ENCODE assay signal across 1 cellular context in the genomic region with DNA sequence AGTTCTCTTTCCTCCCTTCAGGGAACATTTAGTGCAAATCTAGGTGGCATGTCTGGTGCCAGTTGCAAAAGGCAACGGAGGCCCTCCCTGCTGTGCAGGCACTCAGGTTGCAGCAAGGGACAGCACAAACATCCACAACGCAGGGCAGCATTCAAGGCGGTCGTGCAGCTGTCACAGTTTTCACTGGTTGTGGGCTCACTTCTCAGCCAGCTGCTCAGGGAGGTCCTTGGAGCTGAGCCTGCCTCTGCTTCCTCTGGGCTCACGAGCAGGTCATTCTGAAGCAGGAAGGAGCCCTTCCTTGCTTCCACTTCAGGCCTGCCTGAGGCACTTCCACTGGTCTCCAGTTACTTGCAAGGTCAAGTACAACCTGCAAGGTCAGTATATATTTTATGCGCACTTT.
TF ChIP-seq lines count a peak whose summit lies in the region.

No MANE protein-coding gene starts in this region.

TF ChIP-seq in WTC11, 78 proteins besides CTCF, POLR2A, EP300 and RAD21 (continued from another document):
- TF ChIP-seq, protein P1, sequence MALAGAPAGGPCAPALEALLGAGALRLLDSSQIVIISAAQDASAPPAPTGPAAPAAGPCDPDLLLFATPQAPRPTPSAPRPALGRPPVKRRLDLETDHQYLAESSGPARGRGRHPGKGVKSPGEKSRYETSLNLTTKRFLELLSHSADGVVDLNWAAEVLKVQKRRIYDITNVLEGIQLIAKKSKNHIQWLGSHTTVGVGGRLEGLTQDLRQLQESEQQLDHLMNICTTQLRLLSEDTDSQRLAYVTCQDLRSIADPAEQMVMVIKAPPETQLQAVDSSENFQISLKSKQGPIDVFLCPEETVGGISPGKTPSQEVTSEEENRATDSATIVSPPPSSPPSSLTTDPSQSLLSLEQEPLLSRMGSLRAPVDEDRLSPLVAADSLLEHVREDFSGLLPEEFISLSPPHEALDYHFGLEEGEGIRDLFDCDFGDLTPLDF (CRISPR knock-in tag; IDR thresholded peaks at IDR 0.05): no peak
- TF ChIP-seq FOXP1 (CRISPR knock-in tag; IDR thresholded peaks at IDR 0.05; ENCODE audit: borderline replicate concordance) (no peak), HMGA2 (CRISPR knock-in tag; IDR thresholded peaks at IDR 0.05) (no peak), GRHL2 (CRISPR knock-in tag; IDR thresholded peaks at IDR 0.05; ENCODE audit: insufficient replicate concordance, severe bottlenecking) (no peak), RELA (CRISPR knock-in tag; IDR thresholded peaks at IDR 0.05; ENCODE audit: borderline replicate concordance) (no peak), NR1H2 (CRISPR knock-in tag; IDR thresholded peaks at IDR 0.05) (no peak), TP53 (CRISPR knock-in tag; IDR thresholded peaks at IDR 0.05) (no peak), TCF7 (CRISPR knock-in tag; IDR thresholded peaks at IDR 0.05; ENCODE audit: low read depth) (no peak), NR2C2 (CRISPR knock-in tag; IDR thresholded peaks at IDR 0.05) (no peak)
- TF ChIP-seq, protein P2, sequence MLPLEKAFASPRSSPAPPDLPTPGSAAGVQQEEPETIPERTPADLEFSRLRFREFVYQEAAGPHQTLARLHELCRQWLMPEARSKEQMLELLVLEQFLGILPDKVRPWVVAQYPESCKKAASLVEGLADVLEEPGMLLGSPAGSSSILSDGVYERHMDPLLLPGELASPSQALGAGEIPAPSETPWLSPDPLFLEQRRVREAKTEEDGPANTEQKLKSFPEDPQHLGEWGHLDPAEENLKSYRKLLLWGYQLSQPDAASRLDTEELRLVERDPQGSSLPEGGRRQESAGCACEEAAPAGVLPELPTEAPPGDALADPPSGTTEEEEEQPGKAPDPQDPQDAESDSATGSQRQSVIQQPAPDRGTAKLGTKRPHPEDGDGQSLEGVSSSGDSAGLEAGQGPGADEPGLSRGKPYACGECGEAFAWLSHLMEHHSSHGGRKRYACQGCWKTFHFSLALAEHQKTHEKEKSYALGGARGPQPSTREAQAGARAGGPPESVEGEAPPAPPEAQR (CRISPR knock-in tag; IDR thresholded peaks at IDR 0.05): no peak
- TF ChIP-seq, protein P3, sequence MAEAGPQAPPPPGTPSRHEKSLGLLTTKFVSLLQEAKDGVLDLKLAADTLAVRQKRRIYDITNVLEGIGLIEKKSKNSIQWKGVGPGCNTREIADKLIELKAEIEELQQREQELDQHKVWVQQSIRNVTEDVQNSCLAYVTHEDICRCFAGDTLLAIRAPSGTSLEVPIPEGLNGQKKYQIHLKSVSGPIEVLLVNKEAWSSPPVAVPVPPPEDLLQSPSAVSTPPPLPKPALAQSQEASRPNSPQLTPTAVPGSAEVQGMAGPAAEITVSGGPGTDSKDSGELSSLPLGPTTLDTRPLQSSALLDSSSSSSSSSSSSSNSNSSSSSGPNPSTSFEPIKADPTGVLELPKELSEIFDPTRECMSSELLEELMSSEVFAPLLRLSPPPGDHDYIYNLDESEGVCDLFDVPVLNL (CRISPR knock-in tag; IDR thresholded peaks at IDR 0.05; ENCODE audit: borderline replicate concordance, low read depth): no peak
- TF ChIP-seq, protein P4, sequence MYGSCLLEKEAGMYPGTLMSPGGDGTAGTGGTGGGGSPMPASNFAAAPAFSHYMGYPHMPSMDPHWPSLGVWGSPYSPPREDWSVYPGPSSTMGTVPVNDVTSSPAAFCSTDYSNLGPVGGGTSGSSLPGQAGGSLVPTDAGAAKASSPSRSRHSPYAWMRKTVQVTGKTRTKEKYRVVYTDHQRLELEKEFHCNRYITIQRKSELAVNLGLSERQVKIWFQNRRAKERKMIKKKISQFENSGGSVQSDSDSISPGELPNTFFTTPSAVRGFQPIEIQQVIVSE (CRISPR knock-in tag; IDR thresholded peaks at IDR 0.05; ENCODE audit: borderline replicate concordance): no peak
